ENCODE assay signal across 12 cellular contexts in genomic region chr6:137237413-137238170, GRCh38. TPM values are rescaled to one million over a fixed set of nuclear protein-coding genes. Genes with fewer than 3 reads are reported as not detected.
DNase-seq lines count a peak whose midpoint lies in the region; ATAC-seq lines count a peak whose summit lies in the region.
"Had no signal": no experiment of that assay in that cellular context is flagged by ENCODE, and none has a peak within 500 bp of the region (broad histone marks: within the 10 kb centered on the region; RNA-seq: fewer than 3 reads in every experiment).

No MANE protein-coding gene starts in this region.

- no peaks in the 10 kb centered on the region for H3K36me3 ChIP-seq in subcutaneous abdominal adipose tissue (ENCODE audit: control insufficient read depth in 5 of 5, insufficient read depth in 5 of 5, low read length in 5 of 5)
- H3K36me3 ChIP-seq: transverse colon had no signal

- in situ Hi-C loops in SK-MEL-5 (cut with HindIII; ENCODE audit: low pct_unique_long_range_greater_than_20kb, low sequenced_read_pairs) = no loop called here

- no peaks in the 10 kb centered on the region for H3K27me3 ChIP-seq in subcutaneous abdominal adipose tissue (ENCODE audit: control insufficient read depth in 5 of 5, insufficient read depth in 4 of 5, low read length in 5 of 5)
- H3K27me3 ChIP-seq: transverse colon had no signal

- no peak overlapping the region for H3K4me3 ChIP-seq in subcutaneous abdominal adipose tissue (ENCODE audit: low read depth in 1 of 5, low read length in 5 of 5)
- H3K4me3 ChIP-seq: transverse colon had no signal

- ATAC-seq in GM19395 (IDR thresholded peaks at IDR 0.05; ENCODE audit: unreplicated experiment) = no peak

- no peak overlapping the region for H3K9ac ChIP-seq in subcutaneous abdominal adipose tissue (ENCODE audit: low read length in 5 of 5)

- DNase-seq in DMS53 (lab: John Stamatoyannopoulos, UW) = peak; percentile 4
- no peak for DNase-seq in DMS53 treated with DMSO at 0.1 percent for 48 hours (lab: John Stamatoyannopoulos, UW; ENCODE audit: unreplicated experiment)
- peak; percentile 8 for DNase-seq in SK-MEL-5 (ENCODE audit: low read depth, low spot score)
- peak; percentile 10 for DNase-seq in foreskin melanocyte
- DNase-seq in NCI-H524 (lab: John Stamatoyannopoulos, UW) = no peak
- no peak for DNase-seq in activated T-cell treated with anti-CD3 and anti-CD28 coated beads for 4 hours
- DNase-seq: effector CD8-positive, alpha-beta T cell; NCI-H2029 treated with DMSO at 0.1 percent for 48 hours; transverse colon had no signal

- H3K9me3 ChIP-seq in subcutaneous abdominal adipose tissue (ENCODE audit: control insufficient read depth in 5 of 5, low read length in 5 of 5) = no peaks in the 10 kb centered on the region
- H3K9me3 ChIP-seq: transverse colon had no signal

- H3K4me1 ChIP-seq in subcutaneous abdominal adipose tissue (ENCODE audit: control insufficient read depth in 5 of 5, insufficient read depth in 5 of 5, low read length in 5 of 5) = peaks cover 7 to 53% (median 44%) of the 10 kb centered on the region in 5 donors

- H3K27ac ChIP-seq in subcutaneous abdominal adipose tissue (ENCODE audit: low read depth, low read length) = peak overlapping the region; percentile 21
- H3K27ac ChIP-seq: 22Rv1 had no signal

RNA-seq across cellular contexts. Expression of gene IFNGR1, which starts 18.4 kb away (rescaled TPM):
- 40.5 and 42.9 TPM in 2 replicates for total RNA-seq in SK-MEL-5 (2014; rRNA removed; shearing (Covaris generic))
- 20.1 and 23.4 TPM in 2 replicates for polyA plus RNA-seq in SK-MEL-5 (2015; cell fraction: cytosol; rRNA removed)
- polyA plus RNA-seq in SK-MEL-5 (2015; cell fraction: nucleus; rRNA removed) = 23.6 and 23.7 TPM in 2 replicates

Comparison
In these comparisons a context has a peak if more than half of its experiments do, and no peak if none do; other contexts are left out.
1. DNase-seq: peak in DMS53 (single experiment), SK-MEL-5 (single experiment) and foreskin melanocyte (single experiment); none in DMS53 treated with DMSO at 0.1 percent for 48 hours (single experiment), NCI-H524 (0 of 2) and activated T-cell treated with anti-CD3 and anti-CD28 coated beads for 4 hours (single experiment).